9 cellular contexts compared by ENCODE assay signal in genomic region chr16:89484923-89485679, GRCh38. TPM values are rescaled to one million over a fixed set of nuclear protein-coding genes. Genes with fewer than 3 reads are reported as not detected.
A peak's percentile ranks its signal among the peaks of the same experiment; 100 is the strongest.
DNase-seq lines count a peak whose midpoint lies in the region; ATAC-seq and TF ChIP-seq lines count a peak whose summit lies in the region.
"Had no signal": no experiment of that assay in that cellular context is flagged by ENCODE, and none has a peak within 500 bp of the region (broad histone marks: within the 10 kb centered on the region; RNA-seq: fewer than 3 reads in every experiment).

No MANE protein-coding gene starts in this region.

- no peaks in the 10 kb centered on the region for H3K36me3 ChIP-seq in CD4-positive, alpha-beta memory T cell (ENCODE audit: insufficient read depth, low read length)
- H3K36me3 ChIP-seq in GM23248 (ENCODE audit: low read depth) (no peaks in the 10 kb centered on the region), SU-DHL-6 (ENCODE audit: low read length) (peaks cover 3% of the 10 kb centered on the region; the same call in 1 of the 2 replicates), mucosa of descending colon (ENCODE audit: low read depth) (no peaks in the 10 kb centered on the region)

- peak overlapping the region; percentile 42 for H3K27ac ChIP-seq in CD4-positive, alpha-beta memory T cell (ENCODE audit: low read depth, low read length)
- H3K27ac ChIP-seq in GM23248 (0 out of 2 replicates have a peak overlapping the region, but pooled peaks have one; percentile 0), SU-DHL-6 (ENCODE audit: low read depth, low read length) (peak overlapping the region; percentile 48; the same call in 1 of the 2 replicates)

- peaks cover 0 to 5% (median 0%) of the 10 kb centered on the region in 8 donors for H3K9me3 Mint-ChIP-seq in CD4-positive, alpha-beta memory T cell

- WGBS in GM23248 (ENCODE audit: low coverage in 1 of 2, low lambda C conversion rate in 2 of 2, missing lambda C conversion rate in 2 of 2), 2 experiments = 73 to 74% methylated on average over 11 of the region's 11 CpGs

- CTCF ChIA-PET in CD4-positive, alpha-beta memory T cell (lab: Charles Lee; ENCODE audit: partially characterized antibody) = interaction anchor here (0.7 to 2.1 kb wide), 2 partner anchors 109 to 682 kb away, joined by 3 to 4 read pairs; no protein-coding TSS in a partner anchor

- POLR2A ChIA-PET in CD4-positive, alpha-beta memory T cell (lab: Charles Lee; ENCODE audit: partially characterized antibody) = interaction anchor here (0.6 to 3.7 kb wide), 10 partner anchors 9 to 252 kb away, joined by 3 to 29 read pairs (median 6); partner anchors contain the start of gene SPG7

- intact Hi-C loops in CD4-positive, alpha-beta memory T cell (cut with micrococcal nuclease) = loop anchor here (2.0 to 5.0 kb wide), 2 partner anchors 42 to 168 kb away; no protein-coding TSS in a partner anchor
- intact Hi-C loops in mucosa of descending colon (cut with DNase I, micrococcal nuclease) = no loop called here

- H3K36me3 Mint-ChIP-seq in CD4-positive, alpha-beta memory T cell = peaks cover 0 to 35% of the 10 kb centered on the region in 2 donors

- H3K9me2 ChIP-seq in GM23248 (ENCODE audit: insufficient read depth) (no peaks in the 10 kb centered on the region), SU-DHL-6 (replicated peaks; ENCODE audit: insufficient read depth, low read length) (no peaks in the 10 kb centered on the region)

- H2AFZ ChIP-seq in GM23248 (no peak overlapping the region), SU-DHL-6 (ENCODE audit: low read depth, low read length, severe bottlenecking) (no peak overlapping the region)

- peak overlapping the region in 1 of 2 donors; percentile 6 for H3K4me3 ChIP-seq in CD4-positive, alpha-beta memory T cell (ENCODE audit: low read length in 2 of 2)
- no peak overlapping the region for H3K4me3 ChIP-seq in GM23248
- no peak overlapping the region for H3K4me3 ChIP-seq in SU-DHL-6 (ENCODE audit: insufficient read depth, low read length, poor library complexity, severe bottlenecking)
- H3K4me3 ChIP-seq in mucosa of descending colon = no peak overlapping the region

- no peaks in the 10 kb centered on the region for H3K27me3 ChIP-seq in CD4-positive, alpha-beta memory T cell (ENCODE audit: insufficient read depth, low read length)
- H3K27me3 ChIP-seq in GM23248 (replicated peaks; ENCODE audit: insufficient read depth) (no peaks in the 10 kb centered on the region), SU-DHL-6 (ENCODE audit: low read length) (no peaks in the 10 kb centered on the region)

- DNase-seq in CD4-positive, alpha-beta memory T cell = peak in 2 of 5 donors; percentile 19 to 56
- DNase-seq in GM23248 (no peak), mucosa of descending colon (peak in 1 of 3 donors; percentile 42), DMS153 treated with DMSO at 0.1 percent for 48 hours (lab: John Stamatoyannopoulos, UW; ENCODE audit: unreplicated experiment) (no peak)
- DNase-seq: amniotic stem cell had no signal

- peaks cover 39% of the 10 kb centered on the region for H3F3A ChIP-seq in GM23248 (ENCODE audit: insufficient read depth)
- peaks cover 40% of the 10 kb centered on the region for H3F3A ChIP-seq in SU-DHL-6 (ENCODE audit: insufficient read depth)

- no peak for TF ChIP-seq CTCF in SU-DHL-6 (IDR thresholded peaks at IDR 0.05; ENCODE audit: insufficient read depth, low read length, poor library complexity, severe bottlenecking)
- TF ChIP-seq CTCF in mucosa of descending colon (IDR thresholded peaks at IDR 0.05) = no peak

- H3K27me3 Mint-ChIP-seq in CD4-positive, alpha-beta memory T cell = no peaks in the 10 kb centered on the region

- peaks cover 70 to 91% (median 81%) of the 10 kb centered on the region in 4 donors for H3K4me1 Mint-ChIP-seq in CD4-positive, alpha-beta memory T cell

- H3K9me3 ChIP-seq in CD4-positive, alpha-beta memory T cell (ENCODE audit: control insufficient read depth in 1 of 2, low read length in 2 of 2) = no peaks in the 10 kb centered on the region
- no peaks in the 10 kb centered on the region for H3K9me3 ChIP-seq in GM23248 (ENCODE audit: low read depth)
- no peaks in the 10 kb centered on the region for H3K9me3 ChIP-seq in SU-DHL-6 (ENCODE audit: insufficient read depth, low read length)
- H3K9me3 ChIP-seq in mucosa of descending colon = no peaks in the 10 kb centered on the region

- H3K27ac Mint-ChIP-seq in CD4-positive, alpha-beta memory T cell = peak overlapping the region; percentile 86 to 98 (median 94)

- H4K20me1 ChIP-seq in GM23248 (ENCODE audit: insufficient read depth) (peaks cover 69% of the 10 kb centered on the region), SU-DHL-6 (ENCODE audit: low read depth, low read length) (peaks cover 62% of the 10 kb centered on the region)

- H3K4me2 ChIP-seq in GM23248 (ENCODE audit: unreplicated experiment) (no peak overlapping the region), SU-DHL-6 (ENCODE audit: low read depth, low read length, poor library complexity, severe bottlenecking) (peak overlapping the region; percentile 45)

- no peak overlapping the region for H3K9ac ChIP-seq in GM23248
- H3K9ac ChIP-seq in SU-DHL-6 (ENCODE audit: low read length) = peak overlapping the region; percentile 20; the same call in 1 of the 2 replicates

- H3K4me3 Mint-ChIP-seq in CD4-positive, alpha-beta memory T cell = peak overlapping the region; percentile 72 to 92 (median 84)

- peaks cover 90% of the 10 kb centered on the region for H3K79me2 ChIP-seq in GM23248 (ENCODE audit: insufficient read depth)
- peaks cover 89% of the 10 kb centered on the region for H3K79me2 ChIP-seq in SU-DHL-6 (ENCODE audit: insufficient read depth, low read length)

- ATAC-seq in mucosa of descending colon (peak; percentile 14), HG03196 (IDR thresholded peaks at IDR 0.05; ENCODE audit: unreplicated experiment) (no peak), HG03439 (IDR thresholded peaks at IDR 0.05; ENCODE audit: unreplicated experiment) (no peak), GM18519 (IDR thresholded peaks at IDR 0.05; ENCODE audit: low FRiP score, unreplicated experiment) (no peak)

- H3K4me1 ChIP-seq in CD4-positive, alpha-beta memory T cell (ENCODE audit: insufficient read depth, low read length) = peaks cover 89% of the 10 kb centered on the region
- H3K4me1 ChIP-seq in GM23248 (ENCODE audit: insufficient read depth) (peaks cover 44% of the 10 kb centered on the region), mucosa of descending colon (ENCODE audit: low read depth) (peaks cover 67% of the 10 kb centered on the region)

- in situ Hi-C loops in GM23248 (cut with MboI) = no loop called here

RNA-seq across cellular contexts. Expression of gene ANKRD11, which starts 5.3 kb away (rescaled TPM):
- total RNA-seq in CD4-positive, alpha-beta memory T cell = 100 to 1,000 TPM; 229 to 246 TPM
- 10 to 100 TPM in 1 of 2 donors, 1 to 10 TPM in 1; 3.9 to 49.7 TPM for polyA plus RNA-seq in CD4-positive, alpha-beta memory T cell
- 83.8 and 84.7 TPM in 2 replicates for total RNA-seq in GM23248 (2014; rRNA removed; shearing (Covaris generic))
- polyA plus RNA-seq in GM23248 (2016; fragmentation: Nextera tagmentation; extraction: Ambion mirVana) = 34.7 and 39.3 TPM in 2 replicates
- 100 to 1,000 TPM; 125 to 127 (median 127) TPM for total RNA-seq in mucosa of descending colon

RNA-seq across cellular contexts. Expression of gene SPG7, which starts 23.1 kb away (rescaled TPM):
- 100 to 1,000 TPM; 157 to 160 TPM for total RNA-seq in CD4-positive, alpha-beta memory T cell
- polyA plus RNA-seq in CD4-positive, alpha-beta memory T cell = 10 to 100 TPM; 46.4 to 48.5 TPM
- 155 and 215 TPM in 2 replicates for total RNA-seq in GM23248 (2014; rRNA removed; shearing (Covaris generic))
- polyA plus RNA-seq in GM23248 (2016; fragmentation: Nextera tagmentation; extraction: Ambion mirVana) = 47.5 and 53.9 TPM in 2 replicates
- 100 to 1,000 TPM; 112 to 137 (median 121) TPM for total RNA-seq in mucosa of descending colon
